8 cellular contexts compared by ENCODE assay signal in the genomic region with DNA sequence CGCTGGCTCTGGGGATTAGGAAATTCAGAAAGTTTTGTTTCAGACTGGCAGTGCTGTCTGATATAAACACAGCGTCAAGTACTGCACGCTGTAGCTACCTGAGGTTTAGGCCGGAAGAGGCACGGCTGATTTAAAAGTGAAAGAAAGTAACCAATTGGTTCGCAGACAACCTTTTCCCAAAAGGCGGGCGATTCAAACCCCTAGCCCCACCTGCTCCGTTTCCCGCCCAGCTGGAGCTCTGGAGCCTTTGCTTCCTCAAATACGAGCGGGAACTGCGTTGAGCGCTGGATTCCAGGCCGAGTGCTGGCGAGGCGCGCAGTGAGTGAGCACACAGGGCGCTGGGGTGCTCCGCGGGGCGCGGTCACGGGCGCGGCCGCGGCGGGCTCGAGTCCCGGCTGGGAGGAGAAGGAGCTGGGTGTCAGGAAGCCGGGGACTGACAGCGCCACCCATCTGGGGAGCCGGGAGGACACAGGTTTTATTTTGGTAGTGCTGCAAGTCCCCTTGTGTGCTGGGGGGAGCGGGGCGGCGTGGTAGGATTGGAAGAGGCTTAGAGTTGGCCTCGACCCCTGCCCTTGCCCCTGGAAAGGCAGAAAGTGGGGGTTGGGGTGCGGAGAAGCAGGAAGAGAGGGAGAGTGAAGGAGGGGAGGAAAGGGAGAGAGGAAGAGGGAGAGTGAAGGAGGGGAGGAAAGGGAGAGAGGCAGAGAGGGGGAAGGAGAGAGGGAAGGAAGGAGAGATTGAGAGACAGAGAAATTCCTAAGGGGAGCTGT. TPM values are rescaled to one million over a fixed set of nuclear protein-coding genes. Genes with fewer than 3 reads are reported as not detected.
DNase-seq lines count a peak whose midpoint lies in the region; ATAC-seq and TF ChIP-seq lines count a peak whose summit lies in the region.

No MANE protein-coding gene starts in this region.

- no peaks in the 10 kb centered on the region for H3K9me3 ChIP-seq in BE2C

- H3K27ac Mint-ChIP-seq in activated CD8-positive, alpha-beta T cell treated with anti-CD3 and anti-CD28 coated beads, Interleukin-2, amount 10 ng/mL, durations not matched to agents 7 days and 5 days, result peak overlapping the region; percentile 97
- peak overlapping the region; percentile 97 to 98 for H3K27ac Mint-ChIP-seq in effector memory CD8-positive, alpha-beta T cell

- H3K27me3 ChIP-seq in BE2C, result peaks cover 7% of the 10 kb centered on the region; the same call in 1 of the 2 replicates

- TF ChIP-seq CTCF in BE2C (IDR thresholded peaks at IDR 0.05; ENCODE audit: low read depth, low read length), result no peak

- H3K4me1 Mint-ChIP-seq in activated CD8-positive, alpha-beta T cell treated with anti-CD3 and anti-CD28 coated beads, Interleukin-2, amount 10 ng/mL, durations not matched to agents 7 days and 5 days (ENCODE audit: low read depth), result peaks cover 71% of the 10 kb centered on the region
- H3K4me1 Mint-ChIP-seq in effector memory CD8-positive, alpha-beta T cell (ENCODE audit: low read depth in 2 of 2), result peaks cover 39 to 63% of the 10 kb centered on the region in 2 donors

- POLR2A ChIA-PET in activated CD8-positive, alpha-beta T cell treated with anti-CD3 and anti-CD28 coated beads, Interleukin-2, amount 10 ng/mL, durations not matched to agents 7 days and 5 days (lab: Charles Lee), result interaction anchor here (0.7 to 2.4 kb wide), 10 partner anchors 8 to 577 kb away, joined by 3 to 27 read pairs (median 3); a partner anchor contains a TSS

- peak overlapping the region; percentile 97 for H3K4me3 Mint-ChIP-seq in activated CD8-positive, alpha-beta T cell treated with anti-CD3 and anti-CD28 coated beads, Interleukin-2, amount 10 ng/mL, durations not matched to agents 7 days and 5 days
- H3K4me3 Mint-ChIP-seq in effector memory CD8-positive, alpha-beta T cell, result peak overlapping the region; percentile 95 to 96

- H3K36me3 Mint-ChIP-seq in activated CD8-positive, alpha-beta T cell treated with anti-CD3 and anti-CD28 coated beads, Interleukin-2, amount 10 ng/mL, durations not matched to agents 7 days and 5 days (ENCODE audit: low read depth), result peaks cover 67% of the 10 kb centered on the region
- peaks cover 51% of the 10 kb centered on the region for H3K36me3 Mint-ChIP-seq in effector memory CD8-positive, alpha-beta T cell (ENCODE audit: insufficient read depth)

- H3K4me1 ChIP-seq in BE2C, result no peaks in the 10 kb centered on the region

- peak overlapping the region; percentile 28 for H3K4me3 ChIP-seq in BE2C (ENCODE audit: low read depth, low read length)

- peak; percentile 46 for ATAC-seq in GM19043 (IDR thresholded peaks at IDR 0.05; ENCODE audit: low read depth, unreplicated experiment)
- peak; percentile 64 for ATAC-seq in HG03432 (IDR thresholded peaks at IDR 0.05; ENCODE audit: unreplicated experiment)
- ATAC-seq in activated CD8-positive, alpha-beta T cell treated with anti-CD3 and anti-CD28 coated beads, Interleukin-2, amount 10 ng/mL, durations not matched to agents 7 days and 5 days, result peak; percentile 59
- ATAC-seq in effector memory CD8-positive, alpha-beta T cell (replicated peaks), result peak; percentile 52

- CTCF ChIA-PET in activated CD8-positive, alpha-beta T cell treated with anti-CD3 and anti-CD28 coated beads, Interleukin-2, amount 10 ng/mL, durations not matched to agents 7 days and 5 days (lab: Charles Lee), result interaction anchor here (0.9 to 9.1 kb wide), 15 partner anchors 9 to 577 kb away, joined by 3 to 178 read pairs (median 4); a partner anchor contains a TSS

- no peak for DNase-seq in BE2C
- DNase-seq in NCI-H526 (lab: John Stamatoyannopoulos, UW), result peak; percentile 69 to 86
- DNase-seq in activated CD8-positive, alpha-beta T cell treated with anti-CD3 and anti-CD28 coated beads, Interleukin-2, amount 10 ng/mL, durations not matched to agents 7 days and 5 days, result peak; percentile 89
- peak; percentile 57 to 63 (median 59) for DNase-seq in effector memory CD8-positive, alpha-beta T cell
- peak; percentile 81 to 87 for DNase-seq in lung microvascular endothelial cell (ENCODE audit: low read depth in 2 of 2)
- peak; percentile 43 for DNase-seq in stimulated activated CD8-positive, alpha-beta memory T cell treated with anti-CD3 and anti-CD28 coated beads, Interleukin-12 subunit alpha, Interleukin-12 subunit beta, amount 100 ng/mL, for 1 hour (ENCODE audit: low read depth)

- no peaks in the 10 kb centered on the region for H3K9me3 Mint-ChIP-seq in activated CD8-positive, alpha-beta T cell treated with anti-CD3 and anti-CD28 coated beads, Interleukin-2, amount 10 ng/mL, durations not matched to agents 7 days and 5 days (ENCODE audit: insufficient read depth)
- no peaks in the 10 kb centered on the region for H3K9me3 Mint-ChIP-seq in effector memory CD8-positive, alpha-beta T cell

- no peaks in the 10 kb centered on the region for H3K36me3 ChIP-seq in BE2C

- H3K27me3 Mint-ChIP-seq in activated CD8-positive, alpha-beta T cell treated with anti-CD3 and anti-CD28 coated beads, Interleukin-2, amount 10 ng/mL, durations not matched to agents 7 days and 5 days (ENCODE audit: low read depth), result no peaks in the 10 kb centered on the region
- H3K27me3 Mint-ChIP-seq in effector memory CD8-positive, alpha-beta T cell, result no peaks in the 10 kb centered on the region

RNA-seq across cellular contexts. Expression of a gene that starts 2.1 kb away (rescaled TPM):
- polyA plus RNA-seq in BE2C (2012; ENCODE audit: insufficient read depth, insufficient read length, low read depth), result 0.31 TPM
- 100 to 1,000 TPM; 154 to 167 TPM for total RNA-seq in activated CD8-positive, alpha-beta T cell treated with anti-CD3 and anti-CD28 coated beads, Interleukin-2, amount 10 ng/mL, durations not matched to agents 7 days and 5 days
- total RNA-seq in lung microvascular endothelial cell, result 26.4 and 52.6 TPM in 2 replicates

RNA-seq across cellular contexts. Expression of a gene that starts 27.2 kb away (rescaled TPM):
- polyA plus RNA-seq in BE2C (2012; ENCODE audit: insufficient read depth, insufficient read length, low read depth), result 0.31 TPM
- total RNA-seq in activated CD8-positive, alpha-beta T cell treated with anti-CD3 and anti-CD28 coated beads, Interleukin-2, amount 10 ng/mL, durations not matched to agents 7 days and 5 days, result under 1 TPM; 0.18 to 0.45 TPM
- total RNA-seq in lung microvascular endothelial cell, result 8.7 and 61.5 TPM in 2 replicates

RNA-seq across cellular contexts. Expression of a gene that starts 37.7 kb away (rescaled TPM):
- 0.26 TPM for polyA plus RNA-seq in BE2C (2012; ENCODE audit: insufficient read depth, insufficient read length, low read depth)
- total RNA-seq in activated CD8-positive, alpha-beta T cell treated with anti-CD3 and anti-CD28 coated beads, Interleukin-2, amount 10 ng/mL, durations not matched to agents 7 days and 5 days, result 10 to 100 TPM; 66.2 to 69.0 TPM
- total RNA-seq in lung microvascular endothelial cell, result 6.9 and 9.2 TPM in 2 replicates

RNA-seq across cellular contexts. Expression of a gene that starts 58.7 kb away (rescaled TPM):
- polyA plus RNA-seq in BE2C (2012; ENCODE audit: insufficient read depth, insufficient read length, low read depth), result not detected
- not detected for total RNA-seq in activated CD8-positive, alpha-beta T cell treated with anti-CD3 and anti-CD28 coated beads, Interleukin-2, amount 10 ng/mL, durations not matched to agents 7 days and 5 days
- total RNA-seq in lung microvascular endothelial cell, result not detected in 2 replicates
